8 cellular contexts compared by ENCODE assay signal in genomic region chr14:24710403-24711063, GRCh38.
DNase-seq lines count a peak whose midpoint lies in the region; ATAC-seq, FAIRE-seq and TF ChIP-seq lines count a peak whose summit lies in the region.

No MANE protein-coding gene starts in this region.

- TF ChIP-seq POLR2A in ovary (IDR thresholded peaks at IDR 0.05), result no peak

- H2AFZ ChIP-seq in OCI-LY1 (ENCODE audit: low read length), result no peak overlapping the region

- no peak for FAIRE-seq in frontal cortex (lab: Jason Lieb, UNC)

- TF ChIP-seq CTCF in DOHH2 (IDR thresholded peaks at IDR 0.05; ENCODE audit: low read depth, low read length, poor library complexity, severe bottlenecking), result peak; percentile 73
- TF ChIP-seq CTCF in OCI-LY1 (IDR thresholded peaks at IDR 0.05; ENCODE audit: low read length), result peak; percentile 76
- peak in 2 of 3 donors; percentile 11 to 15 for TF ChIP-seq CTCF in ovary (IDR thresholded peaks at IDR 0.05)
- peak; percentile 81 for TF ChIP-seq CTCF in upper lobe of right lung (IDR thresholded peaks at IDR 0.05)

- H3K27me3 ChIP-seq in DOHH2 (ENCODE audit: control insufficient read depth, low read length) (no peaks in the 10 kb centered on the region), OCI-LY1 (ENCODE audit: insufficient read depth, low read length) (0 out of 2 replicates have a peak, but pooled peaks cover 4% of the 10 kb centered on the region), ovary (no peaks in the 10 kb centered on the region), upper lobe of right lung (no peaks in the 10 kb centered on the region)

- H3K4me3 ChIP-seq in DOHH2 (ENCODE audit: low read length) (no peak overlapping the region), OCI-LY1 (ENCODE audit: low read depth, low read length, poor library complexity, severe bottlenecking) (no peak overlapping the region), ovary (peak overlapping the region; percentile 16), upper lobe of right lung (no peak overlapping the region)

- no peaks in the 10 kb centered on the region for H3F3A ChIP-seq in DOHH2 (ENCODE audit: control insufficient read depth, insufficient read depth)
- H3F3A ChIP-seq in OCI-LY1 (ENCODE audit: insufficient read depth, low read length), result no peaks in the 10 kb centered on the region

- H3K36me3 ChIP-seq in DOHH2 (ENCODE audit: control insufficient read depth, low read length) (no peaks in the 10 kb centered on the region), OCI-LY1 (ENCODE audit: insufficient read depth, low read length) (no peaks in the 10 kb centered on the region), ovary (no peaks in the 10 kb centered on the region), upper lobe of right lung (no peaks in the 10 kb centered on the region)

- no peaks in the 10 kb centered on the region for H3K79me2 ChIP-seq in DOHH2 (ENCODE audit: control insufficient read depth, low read length)
- H3K79me2 ChIP-seq in OCI-LY1 (ENCODE audit: insufficient read depth, low read length), result no peaks in the 10 kb centered on the region

- no peaks in the 10 kb centered on the region for H3K9me3 ChIP-seq in DOHH2 (ENCODE audit: control insufficient read depth, insufficient read depth, low read length)
- H3K9me3 ChIP-seq in OCI-LY1 (ENCODE audit: low read length), result no peaks in the 10 kb centered on the region
- no peaks in the 10 kb centered on the region for H3K9me3 ChIP-seq in ovary
- no peaks in the 10 kb centered on the region for H3K9me3 ChIP-seq in upper lobe of right lung

- H4K20me1 ChIP-seq in DOHH2 (ENCODE audit: control insufficient read depth, insufficient read depth, low read depth, low read length) (no peaks in the 10 kb centered on the region), OCI-LY1 (ENCODE audit: insufficient read depth, low read length) (no peaks in the 10 kb centered on the region)

- H3K4me2 ChIP-seq in DOHH2 (ENCODE audit: low read length), result no peak overlapping the region
- H3K4me2 ChIP-seq in OCI-LY1 (ENCODE audit: low read length), result no peak overlapping the region

- TF ChIP-seq EP300 in ovary (IDR thresholded peaks at IDR 0.05), result no peak

- peak; percentile 78 for ATAC-seq in upper lobe of right lung
- ATAC-seq in GM18519 (IDR thresholded peaks at IDR 0.05; ENCODE audit: low FRiP score, unreplicated experiment), result no peak

- 4 to 9% (median 8%) methylated on average over 14 of the region's 14 CpGs for WGBS in ovary, 3 donors

- H3K9ac ChIP-seq in OCI-LY1 (ENCODE audit: low read length), result no peak overlapping the region

- intact Hi-C loops in ovary (cut with DNase I) (loop anchor here in 1 of 4 donors (10.0 kb wide), 1 partner anchor 424 kb away; no protein-coding TSS in a partner anchor), upper lobe of right lung (cut with DNase I) (no loop called here)

- no peak overlapping the region for H3K27ac ChIP-seq in DOHH2 (ENCODE audit: low read depth, low read length)
- no peak overlapping the region for H3K27ac ChIP-seq in OCI-LY1 (ENCODE audit: low read depth, low read length, poor library complexity, severe bottlenecking)
- H3K27ac ChIP-seq in ovary, result no peak overlapping the region
- no peak overlapping the region for H3K27ac ChIP-seq in upper lobe of right lung

- DNase-seq in HK-2 (ENCODE audit: unreplicated experiment) (peak; percentile 45), frontal cortex (ENCODE audit: low spot score in 2 of 2) (peak; percentile 14 to 58), ovary (peak; percentile 21 to 47 (median 46)), upper lobe of right lung (no peak)
- peak; percentile 82 for DNase-seq in activated effector memory CD4-positive, alpha-beta T cell treated with anti-CD3 and anti-CD28 coated beads, Interleukin-2, amount 50 U/mL, for 16 hours

- no peaks in the 10 kb centered on the region for H3K9me2 ChIP-seq in DOHH2 (replicated peaks; ENCODE audit: control insufficient read depth, low read length)
- H3K9me2 ChIP-seq in OCI-LY1 (ENCODE audit: low read depth, low read length), result no peaks in the 10 kb centered on the region

- H3K4me1 ChIP-seq in DOHH2 (ENCODE audit: control insufficient read depth, low read length) (no peaks in the 10 kb centered on the region; the same call in 1 of the 2 replicates), OCI-LY1 (ENCODE audit: insufficient read depth, low read length, severe bottlenecking) (no peaks in the 10 kb centered on the region), ovary (ENCODE audit: insufficient read depth) (no peaks in the 10 kb centered on the region), upper lobe of right lung (no peaks in the 10 kb centered on the region)

Comparison
In these comparisons a context has a peak if more than half of its experiments do, and no peak if none do; other contexts are left out.
1. CTCF ChIP-seq: peak in every context shown above with its lines; median percentile 81 in upper lobe of right lung; 76 in OCI-LY1; 73 in DOHH2; 13 in ovary.